ENCODE assay signal across 8 cellular contexts in the genomic region with DNA sequence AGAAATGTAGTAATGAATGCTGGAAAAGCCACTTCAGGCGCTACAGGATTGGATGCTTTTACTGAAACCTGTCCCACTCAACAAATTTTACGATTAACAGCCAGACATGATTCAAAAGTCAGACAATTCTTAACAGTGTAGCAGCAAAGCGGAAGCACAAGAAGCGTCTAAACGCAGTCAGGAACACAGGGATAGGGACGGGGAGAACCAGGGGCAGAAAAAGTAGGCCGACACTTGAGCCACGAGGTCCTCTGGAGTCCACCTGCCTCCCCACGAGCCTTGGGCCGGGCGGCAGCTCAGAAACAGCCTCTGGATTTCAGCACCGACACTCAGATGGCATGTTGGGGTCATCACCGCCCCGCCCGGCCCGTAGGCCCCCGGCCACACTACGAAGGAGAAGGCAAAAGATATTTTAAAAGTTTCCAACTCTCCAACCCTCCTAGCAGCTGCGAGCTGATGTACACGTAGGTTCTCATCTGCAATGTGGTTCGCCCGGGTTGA. TPM values are rescaled to one million over a fixed set of nuclear protein-coding genes. Genes with fewer than 3 reads are reported as not detected.
DNase-seq lines count a peak whose midpoint lies in the region; ATAC-seq and TF ChIP-seq lines count a peak whose summit lies in the region.

No MANE protein-coding gene starts in this region.

- intact Hi-C loops in CD4-positive, alpha-beta T cell (cut with DNase I, micrococcal nuclease): loop anchor here (1.0 to 10.0 kb wide), 6 partner anchors 17 to 1618 kb away; partner anchors contain the start of genes HNRNPH1 (in 1 of the 2), MGAT1 (in 1 of the 2), TRIM7 (in 1 of the 2) and ZFP62 (in 1 of the 2)
- intact Hi-C loops in PC-3 (cut with micrococcal nuclease): loop anchor here (2.0 kb wide), 1 partner anchor 20 kb away; the partner anchor contains the start of gene TRIM41
- intact Hi-C loops in sciatic nerve (cut with DNase I): no loop called here

- H3K9me3 ChIP-seq in CD4-positive, alpha-beta T cell (ENCODE audit: control insufficient read depth, low read length): no peaks in the 10 kb centered on the region
- no peaks in the 10 kb centered on the region for H3K9me3 ChIP-seq in PC-3 (ENCODE audit: low read length)
- no peaks in the 10 kb centered on the region for H3K9me3 ChIP-seq in endocrine pancreas (ENCODE audit: control insufficient read depth, low read length)
- no peaks in the 10 kb centered on the region for H3K9me3 ChIP-seq in neuron (ENCODE audit: low read length)

- peak overlapping the region; percentile 96 for H3K27ac Mint-ChIP-seq in CD4-positive, alpha-beta T cell

- H3K36me3 Mint-ChIP-seq in CD4-positive, alpha-beta T cell (ENCODE audit: low read depth): peaks cover 63% of the 10 kb centered on the region

- peaks cover 11% of the 10 kb centered on the region for H3F3A ChIP-seq in PC-3 (ENCODE audit: low read length, unreplicated experiment)

- peak overlapping the region; percentile 90 for H3K4me2 ChIP-seq in PC-3 (ENCODE audit: low read length)

- H3K4me3 ChIP-seq in PC-3 (ENCODE audit: low read length) (peak overlapping the region; percentile 99), endocrine pancreas (ENCODE audit: control insufficient read depth, insufficient read depth, low read length) (peak overlapping the region; percentile 75), neuron (ENCODE audit: low read length) (peak overlapping the region; percentile 86)

- ATAC-seq in CD4-positive, alpha-beta T cell (ENCODE audit: poor library complexity): peak; percentile 22
- no peak for ATAC-seq in PC-3
- no peak for ATAC-seq in HG03108 (IDR thresholded peaks at IDR 0.05; ENCODE audit: unreplicated experiment)
- no peak for ATAC-seq in sciatic nerve
- no peak for ATAC-seq in GM18873 (IDR thresholded peaks at IDR 0.05; ENCODE audit: low FRiP score, unreplicated experiment)

- CTCF ChIA-PET in CD4-positive, alpha-beta T cell (lab: Charles Lee): interaction anchor here (0.6 kb wide), 1 partner anchor 14 kb away, joined by 3 read pairs; no protein-coding TSS in a partner anchor
- CTCF ChIA-PET in PC-3 (lab: Charles Lee): no interaction called here

- H3K36me3 ChIP-seq in PC-3 (ENCODE audit: low read depth, low read length): peaks cover 45% of the 10 kb centered on the region
- H3K36me3 ChIP-seq in endocrine pancreas (ENCODE audit: control insufficient read depth, insufficient read depth, low read length): peaks cover 7% of the 10 kb centered on the region
- peaks cover 31% of the 10 kb centered on the region for H3K36me3 ChIP-seq in neuron (ENCODE audit: insufficient read depth, low read length)

- H3K27me3 Mint-ChIP-seq in CD4-positive, alpha-beta T cell: no peaks in the 10 kb centered on the region

- peaks cover 74% of the 10 kb centered on the region for H3K4me1 Mint-ChIP-seq in CD4-positive, alpha-beta T cell (ENCODE audit: low read depth)

- H3K4me1 ChIP-seq in PC-3 (ENCODE audit: insufficient read depth, low read length) (peaks cover 30% of the 10 kb centered on the region), endocrine pancreas (ENCODE audit: control insufficient read depth, insufficient read depth, low read length) (peaks cover 11% of the 10 kb centered on the region), neuron (ENCODE audit: insufficient read depth, low read length) (peaks cover 34% of the 10 kb centered on the region)

- peak overlapping the region; percentile 81 for H3K27ac ChIP-seq in CD4-positive, alpha-beta T cell (ENCODE audit: low read depth, low read length)
- peak overlapping the region; percentile 86 for H3K27ac ChIP-seq in PC-3 (ENCODE audit: low read length)

- H2AFZ ChIP-seq in PC-3 (ENCODE audit: low read length) (no peak overlapping the region), neuron (ENCODE audit: low read depth, low read length) (no peak overlapping the region)

- no peaks in the 10 kb centered on the region for H3K9me2 ChIP-seq in PC-3 (replicated peaks; ENCODE audit: low read length)

- peak overlapping the region; percentile 95 for H3K4me3 Mint-ChIP-seq in CD4-positive, alpha-beta T cell

- H3K27me3 ChIP-seq in CD4-positive, alpha-beta T cell (ENCODE audit: control insufficient read depth, insufficient read depth, low read length): no peaks in the 10 kb centered on the region
- H3K27me3 ChIP-seq in PC-3 (ENCODE audit: low read length) (no peaks in the 10 kb centered on the region), endocrine pancreas (ENCODE audit: control insufficient read depth, insufficient read depth, low read length) (no peaks in the 10 kb centered on the region), neuron (ENCODE audit: insufficient read depth, low read length) (no peaks in the 10 kb centered on the region)

- DNase-seq in CD4-positive, alpha-beta T cell: no peak
- DNase-seq in PC-3 (no peak), sciatic nerve (ENCODE audit: low spot score) (no peak), cerebellum (ENCODE audit: low spot score) (no peak)

- no TSS peak for BruUV-seq in PC-3 (replicated peaks; lab: Mats Ljungman, UMichigan)

- POLR2A ChIA-PET in CD4-positive, alpha-beta T cell (lab: Charles Lee): interaction anchor here (0.7 to 14.5 kb wide), 11 partner anchors 9 to 53 kb away, joined by 3 to 244 read pairs (median 5); partner anchors contain the start of genes TRIM41 and TRIM52
- POLR2A ChIA-PET in PC-3 (lab: Charles Lee; ENCODE audit: unreplicated experiment): no interaction called here

- H4K20me1 ChIP-seq in PC-3 (ENCODE audit: low read length): peaks cover 50% of the 10 kb centered on the region

- TF ChIP-seq CTCF in CD4-positive, alpha-beta T cell (IDR thresholded peaks at IDR 0.05): no peak
- TF ChIP-seq CTCF in PC-3 (conservative IDR thresholded peaks at IDR 0.05; ENCODE audit: low read depth, low read length): no peak

- H3K9ac ChIP-seq in PC-3 (ENCODE audit: low read length) (peak overlapping the region; percentile 100), endocrine pancreas (ENCODE audit: control insufficient read depth, insufficient read depth, low read length) (peak overlapping the region; percentile 93)

- H3K9me3 Mint-ChIP-seq in CD4-positive, alpha-beta T cell: no peaks in the 10 kb centered on the region

- H3K79me2 ChIP-seq in PC-3 (ENCODE audit: low read length): peaks cover 84% of the 10 kb centered on the region

RNA-seq across cellular contexts. Expression of gene RACK1, which starts 0.6 kb away (rescaled TPM):
- total RNA-seq in CD4-positive, alpha-beta T cell: 1,000 to 10,000 TPM; 2,499 to 2,682 TPM
- total RNA-seq in PC-3 (2014; rRNA removed) (2,587 and 3,047 TPM in 2 replicates), sciatic nerve (1,122 TPM), cerebellum (2,116 TPM)

RNA-seq across cellular contexts. Expression of gene TRIM52, which starts 17.9 kb away (rescaled TPM):
- total RNA-seq in CD4-positive, alpha-beta T cell: 10 to 100 TPM; 35.9 to 37.6 TPM
- total RNA-seq in PC-3 (2014; rRNA removed) (4.4 and 8.9 TPM in 2 replicates), sciatic nerve (14.1 TPM), cerebellum (19.9 TPM)

RNA-seq across cellular contexts. Expression of gene TRIM41, which starts 20.0 kb away (rescaled TPM):
- 10 to 100 TPM; 21.4 to 24.0 TPM for total RNA-seq in CD4-positive, alpha-beta T cell
- total RNA-seq in PC-3 (2014; rRNA removed): 18.7 and 26.8 TPM in 2 replicates
- total RNA-seq in sciatic nerve: 24.6 TPM
- total RNA-seq in cerebellum: 13.5 TPM

RNA-seq across cellular contexts. Expression of gene TRIM7, which starts 38.1 kb away (rescaled TPM):
- total RNA-seq in CD4-positive, alpha-beta T cell: 1 to 10 TPM; 3.4 to 3.8 TPM
- 28.1 and 44.1 TPM in 2 replicates for total RNA-seq in PC-3 (2014; rRNA removed)
- 3.2 TPM for total RNA-seq in sciatic nerve
- total RNA-seq in cerebellum: 3.0 TPM
